ENCODE assay signal across 8 cellular contexts in the genomic region with DNA sequence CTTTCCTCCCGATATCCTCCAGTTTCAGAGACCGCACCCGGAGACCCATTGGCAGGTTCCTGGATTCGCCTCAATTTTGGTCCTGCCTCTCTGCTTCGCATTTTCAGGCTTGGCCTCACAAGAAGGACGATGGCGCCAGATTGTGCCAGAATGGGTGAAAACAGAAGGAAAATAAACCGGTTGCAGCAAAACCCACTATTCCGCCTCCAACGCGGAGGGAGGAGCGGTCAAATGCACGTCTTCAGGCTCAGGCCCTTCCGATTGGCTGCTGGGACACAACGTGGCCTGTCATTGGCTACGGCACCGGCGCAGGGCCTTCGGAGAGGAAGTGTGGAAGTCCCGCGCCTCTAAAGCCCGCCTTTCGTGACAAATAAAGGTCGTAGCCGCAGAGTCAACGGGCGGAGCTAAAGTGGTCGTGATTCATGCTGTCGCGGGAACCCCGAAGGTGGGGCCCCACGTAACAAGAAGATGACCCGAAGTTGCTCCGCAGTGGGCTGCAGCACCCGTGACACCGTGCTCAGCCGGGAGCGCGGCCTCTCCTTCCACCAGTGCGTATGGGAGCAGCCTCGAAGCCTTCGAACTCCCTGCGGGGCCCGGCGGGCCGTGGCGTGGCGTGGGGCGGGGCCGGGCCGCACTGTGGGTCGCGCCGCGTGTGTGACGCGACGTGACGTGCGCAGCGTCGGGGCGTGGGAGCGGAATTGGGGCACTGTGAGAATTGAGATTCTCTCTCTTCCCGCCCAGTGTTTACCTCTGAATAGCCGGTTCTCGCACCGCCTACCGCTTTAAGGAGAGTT. TPM values are rescaled to one million over a fixed set of nuclear protein-coding genes. Genes with fewer than 3 reads are reported as not detected.
DNase-seq lines count a peak whose midpoint lies in the region; ATAC-seq and TF ChIP-seq lines count a peak whose summit lies in the region.

A gene with protein sequence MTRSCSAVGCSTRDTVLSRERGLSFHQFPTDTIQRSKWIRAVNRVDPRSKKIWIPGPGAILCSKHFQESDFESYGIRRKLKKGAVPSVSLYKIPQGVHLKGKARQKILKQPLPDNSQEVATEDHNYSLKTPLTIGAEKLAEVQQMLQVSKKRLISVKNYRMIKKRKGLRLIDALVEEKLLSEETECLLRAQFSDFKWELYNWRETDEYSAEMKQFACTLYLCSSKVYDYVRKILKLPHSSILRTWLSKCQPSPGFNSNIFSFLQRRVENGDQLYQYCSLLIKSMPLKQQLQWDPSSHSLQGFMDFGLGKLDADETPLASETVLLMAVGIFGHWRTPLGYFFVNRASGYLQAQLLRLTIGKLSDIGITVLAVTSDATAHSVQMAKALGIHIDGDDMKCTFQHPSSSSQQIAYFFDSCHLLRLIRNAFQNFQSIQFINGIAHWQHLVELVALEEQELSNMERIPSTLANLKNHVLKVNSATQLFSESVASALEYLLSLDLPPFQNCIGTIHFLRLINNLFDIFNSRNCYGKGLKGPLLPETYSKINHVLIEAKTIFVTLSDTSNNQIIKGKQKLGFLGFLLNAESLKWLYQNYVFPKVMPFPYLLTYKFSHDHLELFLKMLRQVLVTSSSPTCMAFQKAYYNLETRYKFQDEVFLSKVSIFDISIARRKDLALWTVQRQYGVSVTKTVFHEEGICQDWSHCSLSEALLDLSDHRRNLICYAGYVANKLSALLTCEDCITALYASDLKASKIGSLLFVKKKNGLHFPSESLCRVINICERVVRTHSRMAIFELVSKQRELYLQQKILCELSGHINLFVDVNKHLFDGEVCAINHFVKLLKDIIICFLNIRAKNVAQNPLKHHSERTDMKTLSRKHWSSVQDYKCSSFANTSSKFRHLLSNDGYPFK (plus strand): TSS at position 401 of the 794 bp plus-strand sequence. CDS start 68 bp downstream, at position 469.

- H2AK5ac ChIP-seq in neuronal stem cell (ENCODE audit: low read depth, low read length), result no peak within 1 kb of the TSS

- no peak within 1 kb of the TSS for H4K91ac ChIP-seq in neuronal stem cell (ENCODE audit: low read depth, low read length, poor library complexity)

- no peaks in the 10 kb centered on the region; the same call in 1 of the 2 replicates for H3K4me1 ChIP-seq in SJCRH30
- H3K4me1 ChIP-seq in gastroesophageal sphincter, result peaks cover 4 to 51% (median 13%) of the 10 kb centered on the region in 3 donors
- H3K4me1 ChIP-seq in neuronal stem cell (ENCODE audit: control insufficient read depth in 2 of 2, insufficient read depth in 1 of 2, low read depth in 1 of 2, low read length in 2 of 2), result peaks cover 0 to 7% of the 10 kb centered on the region in 2 donors
- peaks cover 12 to 37% (median 30%) of the 10 kb centered on the region in 5 donors for H3K4me1 ChIP-seq in subcutaneous abdominal adipose tissue (ENCODE audit: control insufficient read depth in 5 of 5, insufficient read depth in 5 of 5, low read length in 5 of 5)

- H2AFZ ChIP-seq in neuronal stem cell (ENCODE audit: low read length), result peak within 1 kb of the TSS; percentile 94

- peak within 1 kb of the TSS; percentile 76 for H3K23ac ChIP-seq in neuronal stem cell (ENCODE audit: low read depth, low read length, poor library complexity)

- peaks cover 27% of the 10 kb centered on the region for H3K36me3 ChIP-seq in SJCRH30
- peaks cover 0 to 21% of the 10 kb centered on the region in 2 donors for H3K36me3 ChIP-seq in gastroesophageal sphincter
- H3K36me3 ChIP-seq in neuronal stem cell (replicated peaks in 1 of 2; ENCODE audit: control insufficient read depth in 2 of 2, insufficient read depth in 2 of 2, low read length in 2 of 2), result peaks cover 2 to 58% of the 10 kb centered on the region in 2 donors
- H3K36me3 ChIP-seq in subcutaneous abdominal adipose tissue (ENCODE audit: control insufficient read depth in 5 of 5, insufficient read depth in 5 of 5, low read length in 5 of 5), result peaks cover 0 to 6% (median under 1%) of the 10 kb centered on the region in 5 donors

- H4K8ac ChIP-seq in neuronal stem cell (ENCODE audit: low read depth, low read length), result no peak within 1 kb of the TSS

- ATAC-seq in gastroesophageal sphincter, result peak; percentile 97

- H3K14ac ChIP-seq in neuronal stem cell (ENCODE audit: low read length), result peak within 1 kb of the TSS; percentile 56

- H3K9ac ChIP-seq in neuronal stem cell (ENCODE audit: low read depth, low read length, poor library complexity) (peak within 1 kb of the TSS; percentile 96), subcutaneous abdominal adipose tissue (ENCODE audit: low read length in 5 of 5) (peak within 1 kb of the TSS; percentile 78 to 92 (median 91))

- H2BK15ac ChIP-seq in neuronal stem cell (ENCODE audit: low read length), result no peak within 1 kb of the TSS

- peak within 1 kb of the TSS; percentile 97 for H3K18ac ChIP-seq in neuronal stem cell (ENCODE audit: low read length)

- peak within 1 kb of the TSS; percentile 65 for H3K4me2 ChIP-seq in neuronal stem cell (ENCODE audit: insufficient read depth, low read length, poor library complexity, severe bottlenecking)

- H3K4me3 ChIP-seq in HFF-Myc (replicated peaks; ENCODE audit: low read depth, low read length), result peak within 1 kb of the TSS; percentile 94
- H3K4me3 ChIP-seq in SJCRH30, result peak within 1 kb of the TSS; percentile 78
- H3K4me3 ChIP-seq in gastroesophageal sphincter, result peak within 1 kb of the TSS; percentile 45 to 70
- peak within 1 kb of the TSS; percentile 91 for H3K4me3 ChIP-seq in neuronal stem cell (ENCODE audit: low read length in 2 of 2)
- peak within 1 kb of the TSS; percentile 80 to 96 (median 88) for H3K4me3 ChIP-seq in subcutaneous abdominal adipose tissue (ENCODE audit: low read depth in 1 of 5, low read length in 5 of 5)

- no peak within 1 kb of the TSS for H3K4ac ChIP-seq in neuronal stem cell (ENCODE audit: low read length)

- H3K27ac ChIP-seq in SJCRH30, result peak within 1 kb of the TSS; percentile 90
- H3K27ac ChIP-seq in gastroesophageal sphincter, result peak within 1 kb of the TSS; percentile 84 to 99 (median 98)
- H3K27ac ChIP-seq in neuronal stem cell (replicated peaks; ENCODE audit: low read length), result peak within 1 kb of the TSS; percentile 94
- peak within 1 kb of the TSS; percentile 96 for H3K27ac ChIP-seq in subcutaneous abdominal adipose tissue (ENCODE audit: low read depth, low read length)

- TF ChIP-seq POLR2A in gastroesophageal sphincter (IDR thresholded peaks at IDR 0.05), result peak; percentile 43 to 55

- H3K27me3 ChIP-seq in SJCRH30 (no peaks in the 10 kb centered on the region), gastroesophageal sphincter (no peaks in the 10 kb centered on the region), neuronal stem cell (ENCODE audit: control insufficient read depth in 3 of 3, insufficient read depth in 3 of 3, low read depth in 1 of 3, low read length in 3 of 3) (no peaks in the 10 kb centered on the region), subcutaneous abdominal adipose tissue (ENCODE audit: control insufficient read depth in 5 of 5, insufficient read depth in 4 of 5, low read length in 5 of 5) (peaks cover 0 to 7% (median 0%) of the 10 kb centered on the region in 5 donors)

- no peak within 1 kb of the TSS for H2BK120ac ChIP-seq in neuronal stem cell (ENCODE audit: low read depth, low read length)

- no peaks in the 10 kb centered on the region for H3K79me1 ChIP-seq in neuronal stem cell (ENCODE audit: low read depth, low read length)

- whole genome bisulfite sequencing in gastroesophageal sphincter (ENCODE audit: low coverage in 1 of 2), 2 donors, result 0% methylated on average over 5 to 14 of the region's 69 CpGs
- no CpG with 5 or more reads among the region's 69 CpGs for WGBS in neuronal stem cell (ENCODE audit: extremely low coverage in 2 of 2, insufficient read length in 2 of 2, insufficient replicate concordance in 1 of 2), 2 donors

- DNase-seq in GM04504 (ENCODE audit: low read depth) (peak; percentile 99), HFF-Myc (ENCODE audit: extremely low read depth, low read depth) (peak; percentile 97), MV-4-11 (lab: John Stamatoyannopoulos, UW) (peak; percentile 99), SJCRH30 (peak; percentile 100), neuronal stem cell (ENCODE audit: low spot score) (peak; percentile 96)
- DNase-seq in activated naive CD4-positive, alpha-beta T cell treated with Interleukin-2 at 50 U/mL for 16 hours, result peak; percentile 98

- no peak for TF ChIP-seq EP300 in gastroesophageal sphincter (IDR thresholded peaks at IDR 0.05)

- H3K9me3 ChIP-seq in SJCRH30 (replicated peaks) (no peaks in the 10 kb centered on the region), gastroesophageal sphincter (no peaks in the 10 kb centered on the region), neuronal stem cell (replicated peaks in 1 of 2; ENCODE audit: control insufficient read depth in 2 of 2, insufficient read depth in 1 of 2, low read depth in 1 of 2, low read length in 2 of 2) (no peaks in the 10 kb centered on the region), subcutaneous abdominal adipose tissue (ENCODE audit: control insufficient read depth in 5 of 5, low read length in 5 of 5) (no peaks in the 10 kb centered on the region)

- peak within 1 kb of the TSS; percentile 90 for H2BK5ac ChIP-seq in neuronal stem cell (ENCODE audit: low read length)

- TF ChIP-seq CTCF in HFF-Myc (IDR thresholded peaks at IDR 0.05; ENCODE audit: low read depth, low read length, missing control alignments) (no peak), gastroesophageal sphincter (IDR thresholded peaks at IDR 0.05) (no peak)

- no peak within 1 kb of the TSS for H2BK12ac ChIP-seq in neuronal stem cell (ENCODE audit: low read length)

RNA-seq across cellular contexts. Expression of the gene that starts here (rescaled TPM):
- total RNA-seq in SJCRH30 (2014; rRNA removed; shearing (Covaris generic)), result 13.0 and 15.3 TPM in 2 replicates
- total RNA-seq in gastroesophageal sphincter, result 10 to 100 TPM in 1 of 4 donors, 1 to 10 TPM in 3; 2.6 to 12.5 (median 5.7) TPM
- polyA plus RNA-seq in neuronal stem cell (2013, experiment 1 of 2), result 11.1 TPM
- 11.5 TPM for polyA plus RNA-seq in neuronal stem cell (2013, experiment 2 of 2)

Comparison
In these comparisons a context has a peak if more than half of its experiments do, and no peak if none do; other contexts are left out.
1. Peak in every context shown above with its lines: DNase-seq, ATAC-seq, H3K4me3 ChIP-seq and H3K27ac ChIP-seq.